In the genomic region with DNA sequence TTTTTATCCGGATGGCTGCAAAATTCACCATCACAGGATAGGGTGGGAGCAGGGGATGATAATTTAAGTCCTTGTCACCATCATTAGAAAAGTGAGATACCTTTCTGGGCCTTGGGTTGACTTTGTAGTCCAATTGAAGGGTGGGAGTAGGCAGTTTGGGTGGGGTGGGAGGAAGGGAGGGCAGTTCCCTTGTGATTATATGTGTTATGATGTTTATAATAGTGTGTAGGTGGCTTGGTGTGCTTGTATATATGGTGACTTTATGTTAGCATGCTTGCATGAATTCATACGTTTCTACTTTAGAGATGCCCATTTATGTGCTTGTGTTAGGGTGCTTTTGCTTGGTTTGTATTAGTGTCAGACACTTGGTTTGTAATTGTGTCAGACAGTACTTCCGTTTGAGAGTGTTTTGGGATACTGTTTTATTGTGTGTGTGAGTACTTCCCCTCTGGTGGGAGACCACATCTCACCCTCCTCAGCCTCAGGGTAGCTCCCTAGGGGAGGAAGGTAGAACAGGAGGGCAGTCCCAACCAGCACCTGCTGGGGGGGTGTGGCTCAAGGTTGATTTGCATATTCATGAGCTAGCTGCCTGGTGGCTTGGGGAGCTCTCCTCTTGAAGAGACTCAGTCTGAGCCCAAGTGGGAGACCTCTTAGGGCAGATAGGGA, we compare ENCODE assay signal across 1 cellular context.
TF ChIP-seq lines count a peak whose summit lies in the region.

No MANE protein-coding gene starts in this region.

TF ChIP-seq in GM12878, 131 proteins besides CTCF, POLR2A, EP300 and RAD21 (continued from another document):
- TF ChIP-seq CUX1 (IDR thresholded peaks at IDR 0.05; ENCODE audit: insufficient replicate concordance, low read depth, low read length), result peak; percentile 22
- peak; percentile 17; the same call in 1 of the 2 replicates for TF ChIP-seq SPI1 (IDR thresholded peaks at IDR 0.05; ENCODE audit: borderline replicate concordance, insufficient read depth, low read depth, low read length)
